In the genomic region with DNA sequence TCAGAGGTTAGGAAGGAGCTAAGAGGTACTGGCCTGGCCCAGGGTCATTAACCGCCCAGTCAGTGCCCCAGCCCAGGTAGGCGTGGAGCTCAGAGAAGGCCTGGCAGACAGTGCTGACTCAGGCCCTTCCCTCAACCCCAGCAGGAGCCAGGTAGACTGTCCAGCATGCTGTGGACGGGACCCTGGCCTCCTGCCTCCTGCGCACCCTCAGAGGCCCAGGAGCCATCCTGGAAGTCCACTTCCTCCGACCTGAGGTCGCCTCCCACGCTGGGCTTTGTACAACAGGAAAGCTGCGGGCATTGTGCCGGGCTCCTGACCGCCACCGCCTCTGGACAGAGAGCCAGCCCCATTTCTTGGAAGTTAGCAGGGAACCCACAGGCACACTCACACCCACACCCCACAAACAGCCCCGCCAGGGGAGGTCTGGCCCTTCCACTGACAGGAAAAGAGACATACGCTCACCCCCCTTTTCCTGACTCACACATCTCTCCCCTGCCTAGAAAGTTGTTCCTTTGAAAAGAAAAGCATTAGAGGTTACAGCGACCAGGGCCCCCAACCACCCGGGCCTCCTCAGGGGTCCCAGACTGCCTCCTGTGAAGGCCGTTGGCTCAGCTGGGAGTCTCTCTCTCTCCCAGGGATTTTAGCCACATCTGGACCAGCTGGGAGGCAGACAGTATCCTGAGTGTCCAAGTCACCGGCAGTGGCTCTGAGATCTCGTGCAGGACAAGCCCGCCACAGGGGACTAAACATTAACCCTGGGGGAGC, we compare ENCODE assay signal across 2 cellular contexts.
TF ChIP-seq lines count a peak whose summit lies in the region.

No MANE protein-coding gene starts in this region.

TF ChIP-seq in GM12878, 131 proteins besides CTCF, POLR2A, EP300 and RAD21:
- TF ChIP-seq EGR1 (IDR thresholded peaks at IDR 0.05; ENCODE audit: borderline replicate concordance in 1 of 2, low read depth in 2 of 2, low read length in 2 of 2): no peak
- TF ChIP-seq MYB (IDR thresholded peaks at IDR 0.05; ENCODE audit: borderline replicate concordance, low read depth, low read length): no peak
- no peak for TF ChIP-seq ASH2L (IDR thresholded peaks at IDR 0.05; ENCODE audit: borderline replicate concordance, low read depth)
- TF ChIP-seq BCL11A (IDR thresholded peaks at IDR 0.05; ENCODE audit: low read depth, low read length): no peak
- no peak for TF ChIP-seq CEBPB (IDR thresholded peaks at IDR 0.05; ENCODE audit: borderline replicate concordance in 1 of 2, low read depth in 2 of 2, low read length in 2 of 2)

TF ChIP-seq in GM12891, 5 proteins besides CTCF, POLR2A, EP300 and RAD21:
- TF ChIP-seq POLR2AphosphoS5 (IDR thresholded peaks at IDR 0.05; ENCODE audit: low read depth, low read length) (no peak), POU2F2 (IDR thresholded peaks at IDR 0.05; ENCODE audit: low read depth, low read length) (no peak), TAF1 (IDR thresholded peaks at IDR 0.05; ENCODE audit: low read depth, low read length) (no peak), SPI1 (IDR thresholded peaks at IDR 0.05; ENCODE audit: low read depth, low read length) (no peak), PAX5 (IDR thresholded peaks at IDR 0.05; ENCODE audit: insufficient read depth, low read length, severe bottlenecking) (no peak)
TF ChIP-seq in GM12891: peak in this region for 0.
